Comparison of ENCODE assay signal across 29 cellular contexts in the genomic region with DNA sequence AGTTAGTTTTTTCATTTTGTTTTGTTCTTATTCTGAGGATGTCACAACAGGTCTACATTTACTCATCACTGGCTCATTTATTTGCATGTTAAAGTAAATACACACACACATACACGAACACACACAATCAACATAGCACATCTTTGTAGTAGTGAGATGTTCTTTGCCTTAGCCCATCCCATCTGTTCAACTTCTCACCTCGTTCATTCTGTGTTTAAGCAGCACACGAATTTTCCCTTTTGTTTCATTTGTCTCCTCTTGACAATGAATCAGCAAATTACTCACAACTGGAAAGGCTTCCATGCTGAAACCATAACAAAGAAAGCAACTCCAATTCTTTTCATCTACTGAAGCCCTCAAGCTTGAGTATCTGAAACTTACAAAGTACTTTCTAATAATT.
DNase-seq lines count a peak whose midpoint lies in the region; ATAC-seq, FAIRE-seq and TF ChIP-seq lines count a peak whose summit lies in the region.
"Had no signal": no experiment of that assay in that cellular context is flagged by ENCODE, and none has a peak within 500 bp of the region (broad histone marks: within the 10 kb centered on the region; RNA-seq: fewer than 3 reads in every experiment).

No MANE protein-coding gene starts in this region.

- TF ChIP-seq POLR2A in H54 (IDR thresholded peaks at IDR 0.05; ENCODE audit: low read depth, low read length): no peak

- POLR2A ChIA-PET in RWPE1 (lab: Yijun Ruan, JAX; ENCODE audit: low non-redundant PET): no interaction called here
- POLR2A ChIA-PET in activated CD8-positive, alpha-beta T cell treated with anti-CD3 and anti-CD28 coated beads, Interleukin-2, amount 10 ng/mL, durations not matched to agents 7 days and 5 days (lab: Charles Lee): no interaction called here

- no peak for DNase-seq in H54 (ENCODE audit: insufficient read length, low spot score)
- DNase-seq in RWPE1 (ENCODE audit: low spot score): peak; percentile 13
- peak; percentile 10 for DNase-seq in renal cortical epithelial cell (ENCODE audit: low read depth)
- DNase-seq in UCSD-AML1 (lab: John Stamatoyannopoulos, UW; ENCODE audit: unreplicated experiment): no peak
- no peak for DNase-seq in activated CD8-positive, alpha-beta T cell treated with anti-CD3 and anti-CD28 coated beads, Interleukin-2, amount 10 ng/mL, durations not matched to agents 7 days and 5 days
- DNase-seq in NCI-H2227 (lab: John Stamatoyannopoulos, UW; ENCODE audit: unreplicated experiment): no peak
- no peak for DNase-seq in GM10266 (ENCODE audit: extremely low spot score)
- DNase-seq: activated B cell treated with CpG ODN at 0.5 μM for 24 hours; activated CD4-positive, alpha-beta T cell treated with anti-CD3 and anti-CD28 coated beads, Interleukin-2, amount 50 U/mL, for 1 hour; activated CD8-positive, alpha-beta memory T cell treated with anti-CD3 and anti-CD28 coated beads, Interleukin-2, amount 50 U/mL, for 4 hours; activated naive CD4-positive, alpha-beta T cell treated with anti-CD3 and anti-CD28 coated beads, Interleukin-2, amount 50 U/mL, for 16 hours; CD4-positive, alpha-beta T cell; hypothalamus; immature natural killer cell; KG1; mesenchymal stem cell; NCI-H1436 treated with DMSO at 0.1 percent for 48 hours; NCI-H524; NK-92 treated with Interleukin-12 subunit alpha and Interleukin-12 subunit beta, amount 100 ng/mL, for 24 hours; Peyer's patch; psoas muscle; stimulated activated naive CD8-positive, alpha-beta T cell treated with anti-CD3 and anti-CD28 coated beads, Interleukin-15, Interleukin-2, amounts not matched to agents 100 U/mL and 50 U/mL, for 24 hours; tibial artery had no signal

- FAIRE-seq in H54 (lab: Jason Lieb, UNC): peak; percentile 45
- FAIRE-seq: HTR-8/SVneo had no signal

- H3K36me3 Mint-ChIP-seq in activated CD8-positive, alpha-beta T cell treated with anti-CD3 and anti-CD28 coated beads, Interleukin-2, amount 10 ng/mL, durations not matched to agents 7 days and 5 days (ENCODE audit: low read depth): no peaks in the 10 kb centered on the region

- ATAC-seq in esophagus mucosa: peak; percentile 80
- no peak for ATAC-seq in activated CD8-positive, alpha-beta T cell treated with anti-CD3 and anti-CD28 coated beads, Interleukin-2, amount 10 ng/mL, durations not matched to agents 7 days and 5 days
- ATAC-seq: HCT116; left lobe of liver; psoas muscle; stimulated activated naive CD8-positive, alpha-beta T cell treated with anti-CD3 and anti-CD28 coated beads, Interleukin-15, Interleukin-2, amounts not matched to agents 100 U/mL and 50 U/mL, for 24 hours had no signal

- H3K27ac Mint-ChIP-seq in activated CD8-positive, alpha-beta T cell treated with anti-CD3 and anti-CD28 coated beads, Interleukin-2, amount 10 ng/mL, durations not matched to agents 7 days and 5 days: no peak overlapping the region
- H3K27ac Mint-ChIP-seq: activated B cell treated with CpG ODN at 0.5 μM for 24 hours; activated T-helper 1 cell treated with anti-CD3 and anti-CD28 coated beads, Interleukin-12 subunit alpha, Interleukin-12 subunit beta, Interleukin-2, Interleukin-4 antibody, amounts not matched to agents 30 ng/mL and 10 ng/mL and 1 ng/mL, durations not matched to agents 14 hours and 24 hours and 36 hours; CD4-positive, alpha-beta T cell; immature natural killer cell had no signal

- H3K27me3 Mint-ChIP-seq in activated CD8-positive, alpha-beta T cell treated with anti-CD3 and anti-CD28 coated beads, Interleukin-2, amount 10 ng/mL, durations not matched to agents 7 days and 5 days (ENCODE audit: low read depth): no peaks in the 10 kb centered on the region
- H3K27me3 Mint-ChIP-seq: activated B cell treated with CpG ODN at 0.5 μM for 24 hours; CD4-positive, alpha-beta T cell had no signal

- TF ChIP-seq CTCF in RWPE1 (conservative IDR thresholded peaks at IDR 0.05; ENCODE audit: low read depth): no peak
- TF ChIP-seq CTCF in GM10266 (IDR thresholded peaks at IDR 0.05; ENCODE audit: control insufficient read depth, insufficient read depth, low read depth, missing control alignments): no peak

- H3K27ac ChIP-seq in RWPE1: no peak overlapping the region
- H3K27ac ChIP-seq: Peyer's patch, psoas muscle, SJSA1, tibial artery had no signal

- peaks cover 4% of the 10 kb centered on the region for H3K9me3 Mint-ChIP-seq in activated CD8-positive, alpha-beta T cell treated with anti-CD3 and anti-CD28 coated beads, Interleukin-2, amount 10 ng/mL, durations not matched to agents 7 days and 5 days (ENCODE audit: insufficient read depth)

- CTCF ChIA-PET in RWPE1 (lab: Yijun Ruan, JAX): no interaction called here
- CTCF ChIA-PET in activated CD8-positive, alpha-beta T cell treated with anti-CD3 and anti-CD28 coated beads, Interleukin-2, amount 10 ng/mL, durations not matched to agents 7 days and 5 days (lab: Charles Lee): no interaction called here

- H3K4me3 Mint-ChIP-seq in activated CD8-positive, alpha-beta T cell treated with anti-CD3 and anti-CD28 coated beads, Interleukin-2, amount 10 ng/mL, durations not matched to agents 7 days and 5 days: no peak overlapping the region
- H3K4me3 Mint-ChIP-seq: activated B cell treated with CpG ODN at 0.5 μM for 24 hours; activated T-helper 1 cell treated with anti-CD3 and anti-CD28 coated beads, Interleukin-12 subunit alpha, Interleukin-12 subunit beta, Interleukin-2, Interleukin-4 antibody, amounts not matched to agents 30 ng/mL and 10 ng/mL and 1 ng/mL, durations not matched to agents 14 hours and 24 hours and 36 hours; CD4-positive, alpha-beta T cell; immature natural killer cell had no signal

- no peaks in the 10 kb centered on the region for H3K4me1 Mint-ChIP-seq in activated CD8-positive, alpha-beta T cell treated with anti-CD3 and anti-CD28 coated beads, Interleukin-2, amount 10 ng/mL, durations not matched to agents 7 days and 5 days (ENCODE audit: low read depth)
- H3K4me1 Mint-ChIP-seq: activated B cell treated with CpG ODN at 0.5 μM for 24 hours, immature natural killer cell had no signal

Comparison
In these comparisons a context has a peak if more than half of its experiments do, and no peak if none do; other contexts are left out.
1. DNase-seq: peak in RWPE1 (single experiment) and renal cortical epithelial cell (single experiment); none in H54 (single experiment), UCSD-AML1 (single experiment), activated CD8-positive, alpha-beta T cell treated with anti-CD3 and anti-CD28 coated beads, Interleukin-2, amount 10 ng/mL, durations not matched to agents 7 days and 5 days (single experiment), NCI-H2227 (single experiment) and GM10266 (single experiment).